ENCODE assay signal across 10 cellular contexts in the genomic region with DNA sequence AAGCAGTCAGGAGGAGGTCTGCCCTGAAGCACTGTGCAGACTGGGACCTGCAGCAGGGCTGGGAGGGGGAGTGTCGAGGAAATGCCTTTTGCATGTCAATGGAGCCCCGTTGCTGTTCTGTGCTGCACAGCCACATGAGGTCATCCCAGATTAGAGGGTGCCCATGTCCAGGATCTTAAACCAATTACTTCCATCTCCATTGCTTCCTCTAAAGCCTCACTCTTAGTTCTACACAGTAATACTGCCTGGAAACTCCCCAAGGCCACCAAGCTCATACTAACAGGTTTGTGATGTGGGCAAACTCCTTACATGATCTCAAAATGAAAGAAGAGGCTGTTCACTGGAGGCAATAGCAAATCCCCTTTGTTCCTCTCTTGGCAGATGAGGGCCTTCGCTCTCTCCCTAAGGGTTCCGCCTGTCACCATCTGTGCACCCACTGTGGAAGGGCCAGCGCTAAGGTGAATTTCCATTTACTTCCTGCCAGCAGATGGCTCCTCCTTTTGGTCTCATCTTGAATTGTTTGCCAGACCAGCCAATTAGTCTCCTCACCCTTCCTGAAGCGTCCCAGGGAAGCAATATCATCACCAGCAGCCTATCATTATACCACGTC. TPM values are rescaled to one million over a fixed set of nuclear protein-coding genes. Genes with fewer than 3 reads are reported as not detected.
A peak's percentile ranks its signal among the peaks of the same experiment; 100 is the strongest.
DNase-seq lines count a peak whose midpoint lies in the region; ATAC-seq and TF ChIP-seq lines count a peak whose summit lies in the region.
"Had no signal": no experiment of that assay in that cellular context is flagged by ENCODE, and none has a peak within 500 bp of the region (broad histone marks: within the 10 kb centered on the region; RNA-seq: fewer than 3 reads in every experiment).

No MANE protein-coding gene starts in this region.

- H3K27ac ChIP-seq in WERI-Rb-1 = peak overlapping the region; percentile 48
- H3K27ac ChIP-seq: 22Rv1 had no signal

- TF ChIP-seq POLR2A in erythroblast (IDR thresholded peaks at IDR 0.05; ENCODE audit: low read length) = no peak

- peak; percentile 53 for ATAC-seq in HG03342 (IDR thresholded peaks at IDR 0.05; ENCODE audit: unreplicated experiment)
- no peak for ATAC-seq in GM21786 (IDR thresholded peaks at IDR 0.05; ENCODE audit: unreplicated experiment)

- H3K27me3 ChIP-seq in WERI-Rb-1 (ENCODE audit: insufficient read depth, low read depth, severe bottlenecking) = no peaks in the 10 kb centered on the region

- no peaks in the 10 kb centered on the region for H3K36me3 ChIP-seq in WERI-Rb-1

- peak overlapping the region; percentile 25 for H3K4me3 ChIP-seq in WERI-Rb-1 (ENCODE audit: low read depth, low read length)

- H3K9me3 ChIP-seq in WERI-Rb-1 (ENCODE audit: severe bottlenecking) = no peaks in the 10 kb centered on the region

- DNase-seq in NCI-H1092 treated with DMSO at 0.1 percent for 48 hours (lab: John Stamatoyannopoulos, UW) (peak; percentile 47), NCI-H1092 (lab: John Stamatoyannopoulos, UW) (no peak), WERI-Rb-1 (peak; percentile 85), lung microvascular endothelial cell (ENCODE audit: low read depth in 2 of 2) (peak; percentile 35 to 80), erythroblast (lab: John Stamatoyannopoulos, UW) (no peak), H4 (ENCODE audit: low spot score) (no peak)
- DNase-seq: T-cell had no signal

- peak; percentile 52 for TF ChIP-seq CTCF in WERI-Rb-1 (IDR thresholded peaks at IDR 0.05; ENCODE audit: low read depth, low read length)

RNA-seq across cellular contexts. Expression of gene LTA4H, which starts 35.4 kb away (rescaled TPM):
- total RNA-seq in lung microvascular endothelial cell = 47.2 and 56.0 TPM in 2 replicates
- 67.7 and 85.7 TPM in 2 replicates for total RNA-seq in H4 (2014; rRNA removed; shearing (Covaris generic))

Comparison
In these comparisons a context has a peak if more than half of its experiments do, and no peak if none do; other contexts are left out.
1. DNase-seq: peak in NCI-H1092 treated with DMSO at 0.1 percent for 48 hours (single experiment), WERI-Rb-1 (single experiment) and lung microvascular endothelial cell (2 of 2); none in NCI-H1092 (single experiment), erythroblast (0 of 2) and H4 (single experiment).